ENCODE assay signal across 1 cellular context in the genomic region with DNA sequence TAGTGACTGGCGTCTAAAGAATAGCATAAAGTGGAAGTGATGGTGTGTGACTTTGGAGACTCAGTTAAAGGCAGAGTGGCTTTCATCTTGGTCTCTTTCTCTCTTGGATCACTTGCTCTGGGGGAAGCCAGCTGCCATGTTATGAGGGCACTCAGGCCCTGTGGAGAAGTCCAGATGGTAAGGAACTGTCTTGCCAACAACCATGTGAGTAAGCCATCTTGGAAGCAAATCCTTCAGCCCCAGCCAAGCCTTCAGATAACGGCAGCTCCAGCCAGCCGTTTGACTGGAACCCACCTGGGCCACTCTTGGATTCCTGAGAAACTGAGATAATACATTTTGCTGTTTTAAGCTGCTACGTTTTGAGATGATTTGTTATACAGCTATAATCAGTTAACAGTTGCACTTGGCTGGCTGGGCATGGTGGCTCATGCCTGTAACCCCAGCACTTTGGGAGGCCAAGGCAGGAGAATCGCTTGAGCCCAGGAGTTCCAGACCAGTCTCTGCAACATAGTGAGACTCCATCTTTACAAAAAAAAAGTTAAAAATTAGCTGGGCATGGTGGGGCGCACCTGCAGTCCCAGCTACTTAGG.
TF ChIP-seq lines count a peak whose summit lies in the region.

No MANE protein-coding gene starts in this region.

TF ChIP-seq in WTC11, 78 proteins besides CTCF, POLR2A, EP300 and RAD21 (continued from another document):
- TF ChIP-seq ZNF396 (CRISPR knock-in tag; IDR thresholded peaks at IDR 0.05; ENCODE audit: borderline replicate concordance), result no peak
- no peak for TF ChIP-seq TEAD4 (CRISPR knock-in tag; IDR thresholded peaks at IDR 0.05)
- TF ChIP-seq ETV6 (CRISPR knock-in tag; IDR thresholded peaks at IDR 0.05), result no peak
- no peak for TF ChIP-seq ELF4 (CRISPR knock-in tag; IDR thresholded peaks at IDR 0.05; ENCODE audit: low read depth)
- no peak for TF ChIP-seq SP1 (CRISPR knock-in tag; conservative IDR thresholded peaks at IDR 0.05)
- no peak for TF ChIP-seq MYBL2 (CRISPR knock-in tag; IDR thresholded peaks at IDR 0.05)
- no peak for TF ChIP-seq ZBTB21 (CRISPR knock-in tag; IDR thresholded peaks at IDR 0.05; ENCODE audit: borderline replicate concordance)
- TF ChIP-seq, protein P1, sequence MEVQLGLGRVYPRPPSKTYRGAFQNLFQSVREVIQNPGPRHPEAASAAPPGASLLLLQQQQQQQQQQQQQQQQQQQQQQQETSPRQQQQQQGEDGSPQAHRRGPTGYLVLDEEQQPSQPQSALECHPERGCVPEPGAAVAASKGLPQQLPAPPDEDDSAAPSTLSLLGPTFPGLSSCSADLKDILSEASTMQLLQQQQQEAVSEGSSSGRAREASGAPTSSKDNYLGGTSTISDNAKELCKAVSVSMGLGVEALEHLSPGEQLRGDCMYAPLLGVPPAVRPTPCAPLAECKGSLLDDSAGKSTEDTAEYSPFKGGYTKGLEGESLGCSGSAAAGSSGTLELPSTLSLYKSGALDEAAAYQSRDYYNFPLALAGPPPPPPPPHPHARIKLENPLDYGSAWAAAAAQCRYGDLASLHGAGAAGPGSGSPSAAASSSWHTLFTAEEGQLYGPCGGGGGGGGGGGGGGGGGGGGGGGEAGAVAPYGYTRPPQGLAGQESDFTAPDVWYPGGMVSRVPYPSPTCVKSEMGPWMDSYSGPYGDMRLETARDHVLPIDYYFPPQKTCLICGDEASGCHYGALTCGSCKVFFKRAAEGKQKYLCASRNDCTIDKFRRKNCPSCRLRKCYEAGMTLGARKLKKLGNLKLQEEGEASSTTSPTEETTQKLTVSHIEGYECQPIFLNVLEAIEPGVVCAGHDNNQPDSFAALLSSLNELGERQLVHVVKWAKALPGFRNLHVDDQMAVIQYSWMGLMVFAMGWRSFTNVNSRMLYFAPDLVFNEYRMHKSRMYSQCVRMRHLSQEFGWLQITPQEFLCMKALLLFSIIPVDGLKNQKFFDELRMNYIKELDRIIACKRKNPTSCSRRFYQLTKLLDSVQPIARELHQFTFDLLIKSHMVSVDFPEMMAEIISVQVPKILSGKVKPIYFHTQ (CRISPR knock-in tag; IDR thresholded peaks at IDR 0.05), result no peak
- no peak for TF ChIP-seq ZNF317 (CRISPR knock-in tag; IDR thresholded peaks at IDR 0.05; ENCODE audit: borderline replicate concordance, low read depth)
